In the genomic region with DNA sequence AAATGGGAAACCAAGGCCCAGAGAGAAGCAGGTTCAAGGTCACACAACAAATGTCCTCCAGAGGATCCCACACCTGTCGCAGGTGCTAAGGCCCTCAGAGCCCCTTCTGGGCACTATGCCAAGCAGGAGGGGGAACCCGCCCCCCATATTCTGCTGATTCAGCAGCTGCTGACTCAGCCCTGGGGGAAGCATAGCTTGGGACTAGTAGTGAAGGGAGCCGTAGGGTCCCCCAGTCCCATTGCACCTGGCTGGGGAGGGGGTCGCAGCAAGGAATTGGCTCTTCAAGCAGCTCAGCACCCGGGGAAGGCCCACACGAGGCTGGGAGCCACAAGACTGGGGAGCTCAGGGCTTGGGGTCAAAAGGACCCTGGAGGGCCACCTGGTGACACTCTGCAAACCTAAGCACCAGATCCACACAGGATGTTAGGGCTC, we compare ENCODE assay signal across 12 cellular contexts. TPM values are rescaled to one million over a fixed set of nuclear protein-coding genes. Genes with fewer than 3 reads are reported as not detected.
DNase-seq lines count a peak whose midpoint lies in the region; ATAC-seq, FAIRE-seq and TF ChIP-seq lines count a peak whose summit lies in the region.
"Had no signal": no experiment of that assay in that cellular context is flagged by ENCODE, and none has a peak within 500 bp of the region (broad histone marks: within the 10 kb centered on the region; RNA-seq: fewer than 3 reads in every experiment).

No MANE protein-coding gene starts in this region.

- H3K27ac Mint-ChIP-seq in activated CD8-positive, alpha-beta T cell treated with anti-CD3 and anti-CD28 coated beads for 36 hours = peak overlapping the region; percentile 68

- in situ Hi-C loops in HAP-1 (cut with MboI; ENCODE audit: low sequenced_read_pairs) = no loop called here

- no peak overlapping the region for H2AFZ ChIP-seq in SK-N-SH (ENCODE audit: low read depth)

- H4K20me1 ChIP-seq in SK-N-SH (ENCODE audit: insufficient read depth) = no peaks in the 10 kb centered on the region

- FAIRE-seq in GM12892 (lab: Jason Lieb, UNC) = no peak
- FAIRE-seq: HTR-8/SVneo had no signal

- CTCF ChIA-PET in activated CD8-positive, alpha-beta T cell treated with anti-CD3 and anti-CD28 coated beads for 36 hours (lab: Charles Lee) = interaction anchor here (0.8 to 3.8 kb wide), 13 partner anchors 10 to 87 kb away, joined by 3 to 21 read pairs (median 5); no protein-coding TSS in a partner anchor
- CTCF ChIA-PET in SK-N-SH (lab: Yijun Ruan, JAX) = interaction anchor here (1.1 to 6.4 kb wide), 7 partner anchors 13 to 86 kb away, joined by 3 to 49 read pairs (median 7); partner anchors contain the start of gene CFAP73

- H3F3A ChIP-seq in SK-N-SH (replicated peaks; ENCODE audit: insufficient read depth) = no peaks in the 10 kb centered on the region

- H3K27me3 Mint-ChIP-seq in activated CD8-positive, alpha-beta T cell treated with anti-CD3 and anti-CD28 coated beads for 36 hours = no peaks in the 10 kb centered on the region

- TF ChIP-seq RAD21 in SK-N-SH (IDR thresholded peaks at IDR 0.05; ENCODE audit: low read length) = no peak

- H3K27ac ChIP-seq in lower lobe of right lung (no peak overlapping the region), SK-N-SH (ENCODE audit: low read depth in 2 of 2, low read length in 1 of 2) (no peak overlapping the region)
- H3K27ac ChIP-seq: right lobe of liver, SJSA1 had no signal

- no peak overlapping the region for H3K9ac ChIP-seq in SK-N-SH

- ATAC-seq in activated CD8-positive, alpha-beta T cell treated with anti-CD3 and anti-CD28 coated beads for 36 hours = no peak
- ATAC-seq in lower lobe of right lung = no peak

- no peak for TF ChIP-seq CTCF in activated CD8-positive, alpha-beta T cell treated with anti-CD3 and anti-CD28 coated beads for 36 hours (IDR thresholded peaks at IDR 0.05)
- TF ChIP-seq CTCF in lower lobe of right lung (IDR thresholded peaks at IDR 0.05) = no peak
- no peak for TF ChIP-seq CTCF in SK-N-SH (IDR thresholded peaks at IDR 0.05)

- H3K4me1 Mint-ChIP-seq in activated CD8-positive, alpha-beta T cell treated with anti-CD3 and anti-CD28 coated beads for 36 hours (ENCODE audit: low read depth) = peaks cover 18% of the 10 kb centered on the region

- DNase-seq in COLO668 (lab: John Stamatoyannopoulos, UW; ENCODE audit: unreplicated experiment) = peak; percentile 82
- no peak for DNase-seq in HAP-1 (ENCODE audit: low spot score in 2 of 2)
- no peak for DNase-seq in activated CD8-positive, alpha-beta T cell treated with anti-CD3 and anti-CD28 coated beads for 36 hours
- DNase-seq in lower lobe of right lung = peak; percentile 24
- no peak for DNase-seq in COR-L47 (lab: John Stamatoyannopoulos, UW)
- no peak for DNase-seq in SK-N-SH
- DNase-seq in GM12892 (ENCODE audit: insufficient read length) = no peak
- no peak for DNase-seq in medulla oblongata (ENCODE audit: extremely low spot score)

- H3K36me3 ChIP-seq in HAP-1 (replicated peaks) (no peaks in the 10 kb centered on the region), lower lobe of right lung (no peaks in the 10 kb centered on the region), SK-N-SH (replicated peaks in 1 of 2; ENCODE audit: control insufficient read depth in 1 of 2, insufficient read depth in 2 of 2, low read length in 1 of 2) (no peaks in the 10 kb centered on the region)
- H3K36me3 ChIP-seq: right lobe of liver, SJSA1 had no signal

- H3K27me3 ChIP-seq in HAP-1 (ENCODE audit: low read depth) (no peaks in the 10 kb centered on the region), lower lobe of right lung (ENCODE audit: low read depth) (peaks cover 38% of the 10 kb centered on the region), SK-N-SH (ENCODE audit: insufficient read depth) (no peaks in the 10 kb centered on the region)
- H3K27me3 ChIP-seq: right lobe of liver, SJSA1 had no signal

- no peaks in the 10 kb centered on the region for H3K9me3 Mint-ChIP-seq in activated CD8-positive, alpha-beta T cell treated with anti-CD3 and anti-CD28 coated beads for 36 hours

- POLR2A ChIA-PET in activated CD8-positive, alpha-beta T cell treated with anti-CD3 and anti-CD28 coated beads for 36 hours (lab: Charles Lee) = interaction anchor here (0.9 to 2.8 kb wide), 4 partner anchors 11 to 87 kb away, joined by 3 to 12 read pairs (median 4); partner anchors contain the start of genes DTX1 and TPCN1
- POLR2A ChIA-PET in SK-N-SH (lab: Yijun Ruan, JAX) = interaction anchor here (1.0 kb wide), 1 partner anchor 20 kb away, joined by 3 read pairs; no protein-coding TSS in a partner anchor

- H3K9me3 ChIP-seq in HAP-1 (no peaks in the 10 kb centered on the region), lower lobe of right lung (no peaks in the 10 kb centered on the region), SK-N-SH (no peaks in the 10 kb centered on the region)
- H3K9me3 ChIP-seq: mucosa of descending colon, right lobe of liver, SJSA1 had no signal

- intact Hi-C loops in activated CD8-positive, alpha-beta T cell treated with anti-CD3 and anti-CD28 coated beads for 36 hours (cut with micrococcal nuclease) = no loop called here
- intact Hi-C loops in lower lobe of right lung (cut with DNase I) = no loop called here

- H3K4me3 ChIP-seq in HAP-1 (peak overlapping the region; percentile 39), lower lobe of right lung (no peak overlapping the region), SK-N-SH (ENCODE audit: low read depth in 2 of 2, low read length in 1 of 2) (no peak overlapping the region)
- H3K4me3 ChIP-seq: SJSA1 had no signal

- H3K79me2 ChIP-seq in SK-N-SH (ENCODE audit: insufficient read depth) = no peaks in the 10 kb centered on the region

- TF ChIP-seq EP300 in SK-N-SH (IDR thresholded peaks at IDR 0.05; ENCODE audit: borderline replicate concordance in 1 of 2, low read depth in 1 of 2, low read length in 1 of 2) = no peak

- H3K4me1 ChIP-seq in HAP-1 (peaks cover 4% of the 10 kb centered on the region; the same call in 1 of the 2 replicates), lower lobe of right lung (peaks cover 7% of the 10 kb centered on the region), SK-N-SH (ENCODE audit: control insufficient read depth in 1 of 2, insufficient read depth in 2 of 2, low read depth in 1 of 2, low read length in 1 of 2) (peaks cover 0 to 2% of the 10 kb centered on the region in 2 experiments; a peak in 1 of 4 replicates)
- H3K4me1 ChIP-seq: right lobe of liver, SJSA1 had no signal

- H3K4me3 Mint-ChIP-seq in activated CD8-positive, alpha-beta T cell treated with anti-CD3 and anti-CD28 coated beads for 36 hours = peak overlapping the region; percentile 66

- no peak for TF ChIP-seq POLR2A in GM12892 (IDR thresholded peaks at IDR 0.05; ENCODE audit: low read depth, low read length)

- H3K4me2 ChIP-seq in SK-N-SH = no peak overlapping the region

- H3K9me2 ChIP-seq in SK-N-SH = no peaks in the 10 kb centered on the region

- no peaks in the 10 kb centered on the region for H3K36me3 Mint-ChIP-seq in activated CD8-positive, alpha-beta T cell treated with anti-CD3 and anti-CD28 coated beads for 36 hours (ENCODE audit: low read depth)

- 17% methylated on average over 1 of the region's 6 CpGs for WGBS in SK-N-SH (ENCODE audit: low lambda C conversion rate)

TF ChIP-seq in SK-N-SH, 30 proteins besides CTCF, POLR2A, EP300 and RAD21:
- TF ChIP-seq USF1 (IDR thresholded peaks at IDR 0.05; ENCODE audit: borderline replicate concordance, low read depth) (no peak), GABPA (IDR thresholded peaks at IDR 0.05; ENCODE audit: low read depth) (no peak)

RNA-seq across cellular contexts. Expression of gene RASAL1, which starts 1.0 kb away (rescaled TPM):
- total RNA-seq in activated CD8-positive, alpha-beta T cell treated with anti-CD3 and anti-CD28 coated beads for 36 hours = 10 to 100 TPM in 1 of 2 experiments, 1 to 10 TPM in 1; 9.8 to 12.4 TPM
- total RNA-seq in lower lobe of right lung = 0.41 TPM
- polyA plus RNA-seq in SK-N-SH (2012; rRNA removed) = not detected in 2 replicates
- not detected in 2 replicates for polyA plus RNA-seq in SK-N-SH (2012; cell fraction: cytosol; rRNA removed)
- polyA plus RNA-seq in SK-N-SH (2012; cell fraction: nucleus; rRNA removed) = 0.04 TPM in 1 of 2 replicates, not detected in the other
- polyA plus RNA-seq in GM12892 (2012; ENCODE audit: missing spikeins) = 2.0 TPM
- total RNA-seq: SJSA1 had no signal

RNA-seq across cellular contexts. Expression of gene CFAP73, which starts 15.0 kb away (rescaled TPM):
- total RNA-seq in activated CD8-positive, alpha-beta T cell treated with anti-CD3 and anti-CD28 coated beads for 36 hours = 1 to 10 TPM; 1.7 to 1.9 TPM
- 7.3 TPM for total RNA-seq in lower lobe of right lung
- polyA plus RNA-seq in SK-N-SH (2012; rRNA removed) = not detected in 2 replicates
- not detected in 2 replicates for polyA plus RNA-seq in SK-N-SH (2012; cell fraction: cytosol; rRNA removed)
- 0.05 and 0.14 TPM in 2 replicates for polyA plus RNA-seq in SK-N-SH (2012; cell fraction: nucleus; rRNA removed)
- polyA plus RNA-seq in GM12892 (2012; ENCODE audit: missing spikeins) = 0.36 TPM
- total RNA-seq: SJSA1 had no signal

RNA-seq across cellular contexts. Expression of gene DDX54, which starts 50.7 kb away (rescaled TPM):
- total RNA-seq in activated CD8-positive, alpha-beta T cell treated with anti-CD3 and anti-CD28 coated beads for 36 hours = 100 to 1,000 TPM; 112 to 133 TPM
- total RNA-seq in lower lobe of right lung = 54.9 TPM
- 56.5 and 69.9 TPM in 2 replicates for polyA plus RNA-seq in SK-N-SH (2012; rRNA removed)
- polyA plus RNA-seq in SK-N-SH (2012; cell fraction: cytosol; rRNA removed) = 43.6 and 43.8 TPM in 2 replicates
- 113 and 236 TPM in 2 replicates for polyA plus RNA-seq in SK-N-SH (2012; cell fraction: nucleus; rRNA removed)
- 27.4 TPM for polyA plus RNA-seq in GM12892 (2012; ENCODE audit: missing spikeins)

RNA-seq across cellular contexts. Expression of gene RITA1, which starts 51.0 kb away (rescaled TPM):
- 10 to 100 TPM; 18.5 to 19.1 TPM for total RNA-seq in activated CD8-positive, alpha-beta T cell treated with anti-CD3 and anti-CD28 coated beads for 36 hours
- 14.2 TPM for total RNA-seq in lower lobe of right lung
- 18.7 and 21.1 TPM in 2 replicates for polyA plus RNA-seq in SK-N-SH (2012; rRNA removed)
- 12.7 and 19.1 TPM in 2 replicates for polyA plus RNA-seq in SK-N-SH (2012; cell fraction: cytosol; rRNA removed)
- 13.0 and 15.6 TPM in 2 replicates for polyA plus RNA-seq in SK-N-SH (2012; cell fraction: nucleus; rRNA removed)
- polyA plus RNA-seq in GM12892 (2012; ENCODE audit: missing spikeins) = 10.5 TPM

Comparison
In these comparisons a context has a peak if more than half of its experiments do, and no peak if none do; other contexts are left out.
1. DNase-seq: peak in COLO668 (single experiment) and lower lobe of right lung (single experiment); none in HAP-1 (0 of 2), activated CD8-positive, alpha-beta T cell treated with anti-CD3 and anti-CD28 coated beads for 36 hours (single experiment), COR-L47 (single experiment), SK-N-SH (single experiment), GM12892 (single experiment) and medulla oblongata (single experiment).